Comparison of ENCODE assay signal across 8 cellular contexts in genomic region chr12:27969901-27970390, GRCh38.
A peak's percentile ranks its signal among the peaks of the same experiment; 100 is the strongest.
DNase-seq lines count a peak whose midpoint lies in the region; ATAC-seq, FAIRE-seq and TF ChIP-seq lines count a peak whose summit lies in the region.

No MANE protein-coding gene starts in this region.

- H3K27me3 Mint-ChIP-seq in T-helper 1 cell treated with Interleukin-12 subunit alpha and Interleukin-12 subunit beta and Interleukin-4 antibody, amounts not matched to agents 30 μg/mL and 1 μg/mL, for 36 hours (ENCODE audit: low read depth): peaks cover 89% of the 10 kb centered on the region

- H3K36me3 Mint-ChIP-seq in T-helper 1 cell treated with Interleukin-12 subunit alpha and Interleukin-12 subunit beta and Interleukin-4 antibody, amounts not matched to agents 30 μg/mL and 1 μg/mL, for 36 hours (ENCODE audit: low read depth): peaks cover 4% of the 10 kb centered on the region

- FAIRE-seq in H54 (lab: Jason Lieb, UNC): no peak

- H3K4me1 Mint-ChIP-seq in T-helper 1 cell treated with Interleukin-12 subunit alpha and Interleukin-12 subunit beta and Interleukin-4 antibody, amounts not matched to agents 30 μg/mL and 1 μg/mL, for 36 hours (ENCODE audit: low read depth): peaks cover 11% of the 10 kb centered on the region

- H3K27ac ChIP-seq in caudate nucleus (ENCODE audit: low read depth, low read length): no peak overlapping the region

- H3K4me3 Mint-ChIP-seq in T-helper 1 cell treated with Interleukin-12 subunit alpha and Interleukin-12 subunit beta and Interleukin-4 antibody, amounts not matched to agents 30 μg/mL and 1 μg/mL, for 36 hours: peak overlapping the region; percentile 79

- no peak for TF ChIP-seq POLR2A in H54 (IDR thresholded peaks at IDR 0.05; ENCODE audit: low read depth, low read length)

- H3K27ac Mint-ChIP-seq in T-helper 1 cell treated with Interleukin-12 subunit alpha and Interleukin-12 subunit beta and Interleukin-4 antibody, amounts not matched to agents 30 μg/mL and 1 μg/mL, for 36 hours: no peak overlapping the region

- DNase-seq in DMS 273 (lab: John Stamatoyannopoulos, UW; ENCODE audit: unreplicated experiment) (peak; percentile 92), caudate nucleus (lab: John Stamatoyannopoulos, UW) (peak in 37 of 61 donors; percentile 10 to 78 (median 40)), kidney glomerular epithelial cell (lab: John Stamatoyannopoulos, UW) (peak; percentile 57), H54 (ENCODE audit: insufficient read length, low spot score) (no peak)
- peak; percentile 54 for DNase-seq in stimulated activated CD4-positive, alpha-beta T cell treated with anti-CD3 and anti-CD28 coated beads, Interleukin-1b, Interleukin-23, amount 100 ng/mL, for 48 hours

- no peaks in the 10 kb centered on the region for H3K9me3 Mint-ChIP-seq in T-helper 1 cell treated with Interleukin-12 subunit alpha and Interleukin-12 subunit beta and Interleukin-4 antibody, amounts not matched to agents 30 μg/mL and 1 μg/mL, for 36 hours

- ATAC-seq in GM19468 (IDR thresholded peaks at IDR 0.05; ENCODE audit: extremely low read depth, unreplicated experiment) (peak; percentile 73), HG03558 (IDR thresholded peaks at IDR 0.05; ENCODE audit: extremely low read depth, unreplicated experiment) (peak; percentile 70)
